In the genomic region with DNA sequence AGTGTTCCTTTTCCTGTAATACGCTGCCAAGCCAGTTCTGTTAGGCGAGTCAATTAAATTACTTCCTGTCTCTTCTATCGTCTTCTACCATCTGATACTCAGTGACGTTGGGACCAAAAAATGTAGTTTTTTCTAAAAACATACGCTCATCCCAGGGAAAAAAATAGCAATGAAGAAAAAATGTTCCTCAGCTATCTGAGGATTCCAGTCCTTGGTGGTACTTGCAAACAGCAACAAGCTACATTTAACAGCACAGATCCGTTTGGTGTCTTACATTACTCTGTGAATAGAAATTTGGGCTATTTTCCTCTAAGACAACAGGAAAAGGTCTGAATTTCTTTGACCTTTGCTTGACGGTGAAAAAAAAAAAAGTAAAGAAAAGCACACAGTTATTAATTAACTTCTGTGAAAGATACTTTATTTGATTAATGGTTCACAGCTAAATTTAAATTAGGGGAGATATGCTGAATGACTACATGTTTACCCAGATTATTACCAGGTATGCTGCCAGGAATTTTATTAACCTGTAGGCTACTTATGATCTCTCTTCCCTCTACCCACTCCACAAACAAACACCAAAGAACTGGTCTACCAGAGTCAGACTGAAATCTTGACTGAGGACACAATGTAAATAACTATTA, we compare ENCODE assay signal across 8 cellular contexts.
A peak's percentile ranks its signal among the peaks of the same experiment; 100 is the strongest.
DNase-seq lines count a peak whose midpoint lies in the region; ATAC-seq, FAIRE-seq and TF ChIP-seq lines count a peak whose summit lies in the region.

No MANE protein-coding gene starts in this region.

- peaks cover 60% of the 10 kb centered on the region for H3K4me1 ChIP-seq in A549
- H3K4me1 ChIP-seq in RWPE2 (ENCODE audit: insufficient read depth, poor library complexity, severe bottlenecking) = peaks cover 16% of the 10 kb centered on the region
- H3K4me1 ChIP-seq in tibial nerve = peaks cover 0 to 43% (median 17%) of the 10 kb centered on the region in 4 donors

- H3K27me3 ChIP-seq in RWPE2 (ENCODE audit: insufficient read depth, poor library complexity, severe bottlenecking) = no peaks in the 10 kb centered on the region
- H3K27me3 ChIP-seq in tibial nerve = no peaks in the 10 kb centered on the region

- H3K4me3 ChIP-seq in A549 = peak overlapping the region; percentile 26
- H3K4me3 ChIP-seq in RWPE2 (ENCODE audit: severe bottlenecking) = no peak overlapping the region
- H3K4me3 ChIP-seq in tibial nerve = no peak overlapping the region

- 2% methylated on average over 7 of the region's 7 CpGs for WGBS in A549 (ENCODE audit: missing lambda C conversion rate)
- WGBS in tibial nerve, 2 donors = 14% methylated on average over 7 of the region's 7 CpGs

- POLR2A ChIA-PET in A549 (lab: Yijun Ruan, JAX) = interaction anchor here (0.6 to 4.6 kb wide), 6 partner anchors 21 to 1310 kb away, joined by 3 to 27 read pairs (median 6); a partner anchor contains a TSS

- peak overlapping the region; percentile 78 for H3K4me2 ChIP-seq in A549

- intact Hi-C loops in left cardiac atrium (cut with DNase I) = no loop called here

- peak in 1 of 2 experiments; percentile 55; a peak in 1 of 5 replicates for TF ChIP-seq EP300 in A549 (IDR thresholded peaks at IDR 0.05)
- peak in 1 of 2 donors; percentile 63 for TF ChIP-seq EP300 in tibial nerve (IDR thresholded peaks at IDR 0.05)

- H3K9me3 ChIP-seq in A549 (no peaks in the 10 kb centered on the region), RWPE2 (ENCODE audit: severe bottlenecking) (no peaks in the 10 kb centered on the region), tibial nerve (no peaks in the 10 kb centered on the region)

- no peak for TF ChIP-seq RAD21 in A549 (conservative IDR thresholded peaks at IDR 0.05 in 1 of 2, IDR thresholded peaks at IDR 0.05 in 1 of 2)

- H3K36me3 ChIP-seq in RWPE2 (ENCODE audit: low read depth) (no peaks in the 10 kb centered on the region), tibial nerve (no peaks in the 10 kb centered on the region)

- FAIRE-seq in A549 (lab: Jason Lieb, UNC) = peak; percentile 67

- peak overlapping the region; percentile 77 to 85 for H3K27ac ChIP-seq in A549
- H3K27ac ChIP-seq in RWPE2 (ENCODE audit: poor library complexity, severe bottlenecking) = peak overlapping the region; percentile 54
- peak overlapping the region in 3 of 4 donors; percentile 66 to 77 (median 74) for H3K27ac ChIP-seq in tibial nerve

- TF ChIP-seq CTCF in A549 (IDR thresholded peaks at IDR 0.05) (no peak), RWPE2 (IDR thresholded peaks at IDR 0.05; ENCODE audit: poor library complexity, severe bottlenecking) (no peak), tibial nerve (IDR thresholded peaks at IDR 0.05) (no peak)

- TF ChIP-seq POLR2A in A549 (IDR thresholded peaks at IDR 0.05; ENCODE audit: low read length) = no peak
- no peak for TF ChIP-seq POLR2A in tibial nerve (IDR thresholded peaks at IDR 0.05)

- ATAC-seq in A549 (peak; percentile 62 to 74; a peak in 5 of 6 replicates), GM21390 (IDR thresholded peaks at IDR 0.05; ENCODE audit: unreplicated experiment) (peak; percentile 41), RWPE2 (ENCODE audit: low read depth) (peak; percentile 64; the same call in 2 of the 3 replicates), left cardiac atrium (peak; percentile 65 to 83)

- CTCF ChIA-PET in A549 (lab: Yijun Ruan, JAX) = interaction anchor here (0.5 to 5.0 kb wide), 4 partner anchors 24 to 49 kb away, joined by 3 to 21 read pairs (median 3); no protein-coding TSS in a partner anchor

- DNase-seq in A549 (ENCODE audit: low read depth in 1 of 2, low spot score in 1 of 2) (peak in 1 of 2 experiments; percentile 81), RWPE2 (ENCODE audit: low spot score) (no peak), left cardiac atrium (no peak), tibial nerve (ENCODE audit: low spot score in 2 of 2) (no peak), mucosa of gallbladder (ENCODE audit: low spot score) (no peak), DMS 273 treated with DMSO at 0.1 percent for 48 hours (lab: John Stamatoyannopoulos, UW) (no peak)
- no peak for DNase-seq in NK-92 treated with Interleukin-12 subunit alpha and Interleukin-12 subunit beta, amount 100 ng/mL, for 24 hours (lab: John Stamatoyannopoulos, UW)

TF ChIP-seq in A549, 52 proteins besides CTCF, POLR2A, EP300 and RAD21 (continues in another document):
- TF ChIP-seq ZSCAN20 (CRISPR knock-in tag; IDR thresholded peaks at IDR 0.05) (0 out of 2 replicates have a peak, but pooled peaks have one; percentile 16), JUNB (IDR thresholded peaks at IDR 0.05) (peak; percentile 47), CBX2 (IDR thresholded peaks at IDR 0.05; ENCODE audit: borderline replicate concordance, low read depth) (no peak), CBX8 (IDR thresholded peaks at IDR 0.05) (no peak), HDAC2 (IDR thresholded peaks at IDR 0.05) (no peak), FOXS1 (CRISPR knock-in tag; IDR thresholded peaks at IDR 0.05) (no peak), MAZ (IDR thresholded peaks at IDR 0.05; ENCODE audit: borderline replicate concordance, low read depth, low read length) (no peak)
- TF ChIP-seq, protein P1, sequence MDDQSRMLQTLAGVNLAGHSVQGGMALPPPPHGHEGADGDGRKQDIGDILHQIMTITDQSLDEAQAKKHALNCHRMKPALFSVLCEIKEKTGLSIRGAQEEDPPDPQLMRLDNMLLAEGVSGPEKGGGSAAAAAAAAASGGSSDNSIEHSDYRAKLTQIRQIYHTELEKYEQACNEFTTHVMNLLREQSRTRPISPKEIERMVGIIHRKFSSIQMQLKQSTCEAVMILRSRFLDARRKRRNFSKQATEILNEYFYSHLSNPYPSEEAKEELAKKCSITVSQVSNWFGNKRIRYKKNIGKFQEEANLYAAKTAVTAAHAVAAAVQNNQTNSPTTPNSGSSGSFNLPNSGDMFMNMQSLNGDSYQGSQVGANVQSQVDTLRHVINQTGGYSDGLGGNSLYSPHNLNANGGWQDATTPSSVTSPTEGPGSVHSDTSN (IDR thresholded peaks at IDR 0.05) = no peak
- TF ChIP-seq, protein P2, sequence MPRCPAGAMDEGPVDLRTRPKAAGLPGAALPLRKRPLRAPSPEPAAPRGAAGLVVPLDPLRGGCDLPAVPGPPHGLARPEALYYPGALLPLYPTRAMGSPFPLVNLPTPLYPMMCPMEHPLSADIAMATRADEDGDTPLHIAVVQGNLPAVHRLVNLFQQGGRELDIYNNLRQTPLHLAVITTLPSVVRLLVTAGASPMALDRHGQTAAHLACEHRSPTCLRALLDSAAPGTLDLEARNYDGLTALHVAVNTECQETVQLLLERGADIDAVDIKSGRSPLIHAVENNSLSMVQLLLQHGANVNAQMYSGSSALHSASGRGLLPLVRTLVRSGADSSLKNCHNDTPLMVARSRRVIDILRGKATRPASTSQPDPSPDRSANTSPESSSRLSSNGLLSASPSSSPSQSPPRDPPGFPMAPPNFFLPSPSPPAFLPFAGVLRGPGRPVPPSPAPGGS (IDR thresholded peaks at IDR 0.05) = no peak
- TF ChIP-seq, protein P3, sequence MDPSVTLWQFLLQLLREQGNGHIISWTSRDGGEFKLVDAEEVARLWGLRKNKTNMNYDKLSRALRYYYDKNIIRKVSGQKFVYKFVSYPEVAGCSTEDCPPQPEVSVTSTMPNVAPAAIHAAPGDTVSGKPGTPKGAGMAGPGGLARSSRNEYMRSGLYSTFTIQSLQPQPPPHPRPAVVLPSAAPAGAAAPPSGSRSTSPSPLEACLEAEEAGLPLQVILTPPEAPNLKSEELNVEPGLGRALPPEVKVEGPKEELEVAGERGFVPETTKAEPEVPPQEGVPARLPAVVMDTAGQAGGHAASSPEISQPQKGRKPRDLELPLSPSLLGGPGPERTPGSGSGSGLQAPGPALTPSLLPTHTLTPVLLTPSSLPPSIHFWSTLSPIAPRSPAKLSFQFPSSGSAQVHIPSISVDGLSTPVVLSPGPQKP (IDR thresholded peaks at IDR 0.05; ENCODE audit: low read depth, low read length) = no peak
- TF ChIP-seq, protein P4, sequence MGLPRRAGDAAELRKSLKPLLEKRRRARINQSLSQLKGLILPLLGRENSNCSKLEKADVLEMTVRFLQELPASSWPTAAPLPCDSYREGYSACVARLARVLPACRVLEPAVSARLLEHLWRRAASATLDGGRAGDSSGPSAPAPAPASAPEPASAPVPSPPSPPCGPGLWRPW (IDR thresholded peaks at IDR 0.05) = no peak
- TF ChIP-seq, protein P5, sequence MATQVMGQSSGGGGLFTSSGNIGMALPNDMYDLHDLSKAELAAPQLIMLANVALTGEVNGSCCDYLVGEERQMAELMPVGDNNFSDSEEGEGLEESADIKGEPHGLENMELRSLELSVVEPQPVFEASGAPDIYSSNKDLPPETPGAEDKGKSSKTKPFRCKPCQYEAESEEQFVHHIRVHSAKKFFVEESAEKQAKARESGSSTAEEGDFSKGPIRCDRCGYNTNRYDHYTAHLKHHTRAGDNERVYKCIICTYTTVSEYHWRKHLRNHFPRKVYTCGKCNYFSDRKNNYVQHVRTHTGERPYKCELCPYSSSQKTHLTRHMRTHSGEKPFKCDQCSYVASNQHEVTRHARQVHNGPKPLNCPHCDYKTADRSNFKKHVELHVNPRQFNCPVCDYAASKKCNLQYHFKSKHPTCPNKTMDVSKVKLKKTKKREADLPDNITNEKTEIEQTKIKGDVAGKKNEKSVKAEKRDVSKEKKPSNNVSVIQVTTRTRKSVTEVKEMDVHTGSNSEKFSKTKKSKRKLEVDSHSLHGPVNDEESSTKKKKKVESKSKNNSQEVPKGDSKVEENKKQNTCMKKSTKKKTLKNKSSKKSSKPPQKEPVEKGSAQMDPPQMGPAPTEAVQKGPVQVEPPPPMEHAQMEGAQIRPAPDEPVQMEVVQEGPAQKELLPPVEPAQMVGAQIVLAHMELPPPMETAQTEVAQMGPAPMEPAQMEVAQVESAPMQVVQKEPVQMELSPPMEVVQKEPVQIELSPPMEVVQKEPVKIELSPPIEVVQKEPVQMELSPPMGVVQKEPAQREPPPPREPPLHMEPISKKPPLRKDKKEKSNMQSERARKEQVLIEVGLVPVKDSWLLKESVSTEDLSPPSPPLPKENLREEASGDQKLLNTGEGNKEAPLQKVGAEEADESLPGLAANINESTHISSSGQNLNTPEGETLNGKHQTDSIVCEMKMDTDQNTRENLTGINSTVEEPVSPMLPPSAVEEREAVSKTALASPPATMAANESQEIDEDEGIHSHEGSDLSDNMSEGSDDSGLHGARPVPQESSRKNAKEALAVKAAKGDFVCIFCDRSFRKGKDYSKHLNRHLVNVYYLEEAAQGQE (IDR thresholded peaks at IDR 0.05) = no peak
